In genomic region chr15:96559087-96559486, GRCh38 we compare ENCODE assay signal across 36 cellular contexts.
"Had no signal": no experiment of that assay in that cellular context is flagged by ENCODE, and none has a peak within 500 bp of the region (broad histone marks: within the 10 kb centered on the region; RNA-seq: fewer than 3 reads in every experiment).

No MANE protein-coding gene starts in this region.

- H3K4me3 ChIP-seq: ascending aorta, cardiac muscle cell had no signal

- H3K4me3 Mint-ChIP-seq: activated B cell treated with CpG ODN at 0.5 μM for 24 hours; activated CD4-positive, alpha-beta memory T cell treated with anti-CD3 and anti-CD28 coated beads for 36 hours; activated CD4-positive, alpha-beta T cell treated with anti-CD3 and anti-CD28 coated beads, Interleukin-2, amount 10 ng/mL, durations not matched to agents 24 days and 14 days; activated CD8-positive, alpha-beta memory T cell treated with anti-CD3 and anti-CD28 coated beads, Interleukin-2, amount 10 ng/mL, durations not matched to agents 7 days and 5 days; activated CD8-positive, alpha-beta T cell treated with anti-CD3 and anti-CD28 coated beads, Interleukin-2, amount 10 ng/mL, durations not matched to agents 7 days and 5 days; activated naive CD4-positive, alpha-beta T cell treated with anti-CD3 and anti-CD28 coated beads, Interleukin-2, amount 10 ng/mL, durations not matched to agents 7 days and 5 days; activated naive CD4-positive, alpha-beta T cell treated with anti-CD3 and anti-CD28 coated beads, Interleukin-2, amount 50 U/mL, for 24 hours; activated naive CD8-positive, alpha-beta T cell; activated naive CD8-positive, alpha-beta T cell treated with anti-CD3 and anti-CD28 coated beads, Interleukin-2, amount 10 ng/mL, durations not matched to agents 7 days and 5 days; activated naive CD8-positive, alpha-beta T cell treated with anti-CD3 and anti-CD28 coated beads, Interleukin-2, amount 50 U/mL, for 24 hours; activated T-cell treated with anti-CD3 and anti-CD28 coated beads, Interleukin-2, amount 50 U/mL, for 24 hours; brain; central memory CD8-positive, alpha-beta T cell; T-helper 1 cell treated with Interleukin-12 subunit alpha and Interleukin-12 subunit beta and Interleukin-4 antibody, amounts not matched to agents 30 μg/mL and 1 μg/mL, for 36 hours; T-helper 2 cell treated with Interferon-gamma antibody and Interleukin-4, amounts not matched to agents 5 μg/mL and 100 μg/mL, for 36 hours had no signal

- H3K27ac ChIP-seq: ascending aorta, cardiac muscle cell, VCaP had no signal

- H3K9me3 Mint-ChIP-seq: activated T-helper 2 cell treated with anti-CD3 and anti-CD28 coated beads, Interferon-gamma antibody, Interleukin-2, Interleukin-4, amounts not matched to agents 10 μg/mL and 5 μg/mL and 100 μg/mL, durations not matched to agents 14 hours and 24 hours and 36 hours; T-helper 1 cell treated with Interleukin-12 subunit alpha and Interleukin-12 subunit beta and Interleukin-4 antibody, amounts not matched to agents 30 μg/mL and 1 μg/mL, for 36 hours had no signal

- H3K36me3 Mint-ChIP-seq: activated CD4-positive, alpha-beta memory T cell treated with anti-CD3 and anti-CD28 coated beads for 36 hours; activated CD8-positive, alpha-beta memory T cell treated with anti-CD3 and anti-CD28 coated beads, Interleukin-2, amount 10 ng/mL, durations not matched to agents 7 days and 5 days; activated naive CD4-positive, alpha-beta T cell treated with anti-CD3 and anti-CD28 coated beads, Interleukin-2, amount 10 ng/mL, durations not matched to agents 7 days and 5 days; activated naive CD4-positive, alpha-beta T cell treated with anti-CD3 and anti-CD28 coated beads, Interleukin-2, amount 50 U/mL, for 24 hours; activated naive CD8-positive, alpha-beta T cell; activated naive CD8-positive, alpha-beta T cell treated with anti-CD3 and anti-CD28 coated beads, Interleukin-2, amount 10 ng/mL, durations not matched to agents 7 days and 5 days; brain had no signal

- H3K36me3 ChIP-seq: ascending aorta, cardiac muscle cell had no signal

- H3K27ac Mint-ChIP-seq: activated B cell treated with CpG ODN at 0.5 μM for 24 hours; activated CD4-positive, alpha-beta memory T cell treated with anti-CD3 and anti-CD28 coated beads for 36 hours; activated CD4-positive, alpha-beta T cell treated with anti-CD3 and anti-CD28 coated beads, Interleukin-2, amount 10 ng/mL, durations not matched to agents 24 days and 14 days; activated CD8-positive, alpha-beta memory T cell treated with anti-CD3 and anti-CD28 coated beads, Interleukin-2, amount 10 ng/mL, durations not matched to agents 7 days and 5 days; activated CD8-positive, alpha-beta T cell treated with anti-CD3 and anti-CD28 coated beads, Interleukin-2, amount 10 ng/mL, durations not matched to agents 7 days and 5 days; activated naive CD4-positive, alpha-beta T cell treated with anti-CD3 and anti-CD28 coated beads, Interleukin-2, amount 10 ng/mL, durations not matched to agents 7 days and 5 days; activated naive CD4-positive, alpha-beta T cell treated with anti-CD3 and anti-CD28 coated beads, Interleukin-2, amount 50 U/mL, for 24 hours; activated naive CD8-positive, alpha-beta T cell; activated naive CD8-positive, alpha-beta T cell treated with anti-CD3 and anti-CD28 coated beads, Interleukin-2, amount 10 ng/mL, durations not matched to agents 7 days and 5 days; activated naive CD8-positive, alpha-beta T cell treated with anti-CD3 and anti-CD28 coated beads, Interleukin-2, amount 50 U/mL, for 24 hours; activated T-cell treated with anti-CD3 and anti-CD28 coated beads, Interleukin-2, amount 50 U/mL, for 24 hours; activated T-helper 2 cell treated with anti-CD3 and anti-CD28 coated beads, Interferon-gamma antibody, Interleukin-2, Interleukin-4, amounts not matched to agents 10 μg/mL and 5 μg/mL and 100 μg/mL, durations not matched to agents 14 hours and 24 hours and 36 hours; brain; T-helper 1 cell treated with Interleukin-12 subunit alpha and Interleukin-12 subunit beta and Interleukin-4 antibody, amounts not matched to agents 30 μg/mL and 1 μg/mL, for 36 hours; T-helper 2 cell treated with Interferon-gamma antibody and Interleukin-4, amounts not matched to agents 5 μg/mL and 100 μg/mL, for 36 hours had no signal

- H3K4me1 Mint-ChIP-seq: activated B cell treated with CpG ODN at 0.5 μM for 24 hours; activated CD4-positive, alpha-beta T cell treated with anti-CD3 and anti-CD28 coated beads, Interleukin-2, amount 10 ng/mL, durations not matched to agents 24 days and 14 days; activated CD8-positive, alpha-beta memory T cell treated with anti-CD3 and anti-CD28 coated beads, Interleukin-2, amount 10 ng/mL, durations not matched to agents 7 days and 5 days; activated naive CD4-positive, alpha-beta T cell treated with anti-CD3 and anti-CD28 coated beads, Interleukin-2, amount 10 ng/mL, durations not matched to agents 7 days and 5 days; activated naive CD4-positive, alpha-beta T cell treated with anti-CD3 and anti-CD28 coated beads, Interleukin-2, amount 50 U/mL, for 24 hours; activated naive CD8-positive, alpha-beta T cell treated with anti-CD3 and anti-CD28 coated beads, Interleukin-2, amount 10 ng/mL, durations not matched to agents 7 days and 5 days; activated naive CD8-positive, alpha-beta T cell treated with anti-CD3 and anti-CD28 coated beads, Interleukin-2, amount 50 U/mL, for 24 hours; brain; central memory CD8-positive, alpha-beta T cell had no signal

- DNase-seq: activated B cell treated with CpG ODN at 0.5 μM for 24 hours; activated CD4-positive, alpha-beta memory T cell treated with anti-CD3 and anti-CD28 coated beads for 36 hours; activated CD4-positive, alpha-beta T cell treated with anti-CD3 and anti-CD28 coated beads for 4 hours; activated CD4-positive, alpha-beta T cell treated with anti-CD3 and anti-CD28 coated beads, Interleukin-2, amount 10 ng/mL, durations not matched to agents 24 days and 14 days; activated CD4-positive, alpha-beta T cell treated with anti-CD3 and anti-CD28 coated beads, Interleukin-2, amount 50 U/mL, for 1 hour; activated CD4-positive, alpha-beta T cell treated with anti-CD3 and anti-CD28 coated beads, Interleukin-2, amount 50 U/mL, for 4 hours; activated CD4-positive, CD25-positive, alpha-beta regulatory T cell treated with anti-CD3 and anti-CD28 coated beads, Interleukin-2, amount 50 U/mL, for 72 hours; activated CD8-positive, alpha-beta memory T cell treated with anti-CD3 and anti-CD28 coated beads for 24 hours; activated CD8-positive, alpha-beta memory T cell treated with anti-CD3 and anti-CD28 coated beads, Interleukin-2, amount 10 ng/mL, durations not matched to agents 7 days and 5 days; activated CD8-positive, alpha-beta memory T cell treated with anti-CD3 and anti-CD28 coated beads, Interleukin-2, amount 50 U/mL, for 48 hours; activated CD8-positive, alpha-beta T cell treated with anti-CD3 and anti-CD28 coated beads, Interleukin-2, amount 10 ng/mL, durations not matched to agents 7 days and 5 days; activated effector memory CD4-positive, alpha-beta T cell treated with Interleukin-2 at 50 U/mL for 16 hours; activated gamma-delta T cell; activated naive CD4-positive, alpha-beta T cell treated with anti-CD3 and anti-CD28 coated beads, Interleukin-2, amount 10 ng/mL, durations not matched to agents 7 days and 5 days; activated naive CD4-positive, alpha-beta T cell treated with Interleukin-2 at 50 U/mL for 16 hours; activated naive CD8-positive, alpha-beta T cell treated with anti-CD3 and anti-CD28 coated beads, Interleukin-2, amount 10 ng/mL, durations not matched to agents 7 days and 5 days; activated naive CD8-positive, alpha-beta T cell treated with anti-CD3 and anti-CD28 coated beads, Interleukin-2, amount 50 U/mL, for 24 hours; activated T-cell treated with anti-CD3 and anti-CD28 coated beads, Interleukin-2, amount 50 U/mL, for 24 hours; activated T-cell treated with anti-CD3 and anti-CD28 coated beads, Interleukin-2, amount 50 U/mL, for 48 hours; amygdala; anterior cingulate cortex; caudate nucleus; cerebellar nuclear complex; T-helper 1 cell; T-helper 2 cell; T-helper 9 cell had no signal

- H3K4me1 ChIP-seq: ascending aorta had no signal

- H3K27me3 ChIP-seq: ascending aorta, cardiac muscle cell had no signal

- ATAC-seq: activated CD8-positive, alpha-beta memory T cell treated with anti-CD3 and anti-CD28 coated beads, Interleukin-2, amount 10 ng/mL, durations not matched to agents 7 days and 5 days; activated CD8-positive, alpha-beta T cell treated with anti-CD3 and anti-CD28 coated beads, Interleukin-2, amount 10 ng/mL, durations not matched to agents 7 days and 5 days; activated naive CD8-positive, alpha-beta T cell treated with anti-CD3 and anti-CD28 coated beads, Interleukin-2, amount 50 U/mL, for 24 hours had no signal

- H3K27me3 Mint-ChIP-seq: activated B cell treated with CpG ODN at 0.5 μM for 24 hours; activated CD4-positive, alpha-beta T cell treated with anti-CD3 and anti-CD28 coated beads, Interleukin-2, amount 10 ng/mL, durations not matched to agents 24 days and 14 days; activated CD8-positive, alpha-beta memory T cell treated with anti-CD3 and anti-CD28 coated beads, Interleukin-2, amount 10 ng/mL, durations not matched to agents 7 days and 5 days; activated naive CD4-positive, alpha-beta T cell treated with anti-CD3 and anti-CD28 coated beads, Interleukin-2, amount 10 ng/mL, durations not matched to agents 7 days and 5 days; activated naive CD8-positive, alpha-beta T cell treated with anti-CD3 and anti-CD28 coated beads, Interleukin-2, amount 10 ng/mL, durations not matched to agents 7 days and 5 days; activated naive CD8-positive, alpha-beta T cell treated with anti-CD3 and anti-CD28 coated beads, Interleukin-2, amount 50 U/mL, for 24 hours had no signal
